ENCODE assay signal across 19 cellular contexts in genomic region chrX:148659481-148659880, GRCh38.
"Had no signal": no experiment of that assay in that cellular context is flagged by ENCODE, and none has a peak within 500 bp of the region (broad histone marks: within the 10 kb centered on the region; RNA-seq: fewer than 3 reads in every experiment).

No MANE protein-coding gene starts in this region.

- DNase-seq: activated CD4-positive, alpha-beta T cell treated with anti-CD3 and anti-CD28 coated beads, Interleukin-2, amount 50 U/mL, for 48 hours; activated naive CD4-positive, alpha-beta T cell treated with anti-CD3 and anti-CD28 coated beads for 36 hours; activated naive CD8-positive, alpha-beta T cell treated with anti-CD3 and anti-CD28 coated beads, Interleukin-2, amount 50 U/mL, for 24 hours; central memory CD4-positive, alpha-beta T cell; colonic mucosa; midbrain; naive B cell; psoas muscle; stimulated activated CD4-positive, alpha-beta T cell treated with anti-CD3 and anti-CD28 coated beads, Interleukin-2, amount 100 ng/mL, for 24 hours; stomach; T-helper 1 cell; testis; upper lobe of right lung; WERI-Rb-1 had no signal

- H3K4me3 ChIP-seq: ascending aorta, colonic mucosa, gastroesophageal sphincter, lung, neural progenitor cell, psoas muscle, stomach, testis, upper lobe of right lung had no signal

- H3K36me3 ChIP-seq: ascending aorta, colonic mucosa, gastroesophageal sphincter, neural progenitor cell, stomach, upper lobe of right lung, WERI-Rb-1 had no signal

- H3K9me3 ChIP-seq: ascending aorta, colonic mucosa, gastroesophageal sphincter, psoas muscle, stomach, testis, upper lobe of right lung had no signal

- H3K27ac ChIP-seq: ascending aorta, colonic mucosa, gastroesophageal sphincter, neural progenitor cell, psoas muscle, stomach, testis, upper lobe of right lung, WERI-Rb-1 had no signal

- H3K9ac ChIP-seq: neural progenitor cell had no signal

- ATAC-seq: activated naive CD8-positive, alpha-beta T cell treated with anti-CD3 and anti-CD28 coated beads, Interleukin-2, amount 50 U/mL, for 24 hours; gastroesophageal sphincter; psoas muscle; sciatic nerve; upper lobe of right lung had no signal

- H3K27me3 ChIP-seq: ascending aorta, colonic mucosa, gastroesophageal sphincter, neural progenitor cell, stomach, testis, upper lobe of right lung had no signal

- H3K4me1 ChIP-seq: ascending aorta, colonic mucosa, gastroesophageal sphincter, neural progenitor cell, psoas muscle, stomach, testis, upper lobe of right lung had no signal

- H3K4me2 ChIP-seq: neural progenitor cell had no signal
